Comparison of ENCODE assay signal across 14 cellular contexts in the genomic region with DNA sequence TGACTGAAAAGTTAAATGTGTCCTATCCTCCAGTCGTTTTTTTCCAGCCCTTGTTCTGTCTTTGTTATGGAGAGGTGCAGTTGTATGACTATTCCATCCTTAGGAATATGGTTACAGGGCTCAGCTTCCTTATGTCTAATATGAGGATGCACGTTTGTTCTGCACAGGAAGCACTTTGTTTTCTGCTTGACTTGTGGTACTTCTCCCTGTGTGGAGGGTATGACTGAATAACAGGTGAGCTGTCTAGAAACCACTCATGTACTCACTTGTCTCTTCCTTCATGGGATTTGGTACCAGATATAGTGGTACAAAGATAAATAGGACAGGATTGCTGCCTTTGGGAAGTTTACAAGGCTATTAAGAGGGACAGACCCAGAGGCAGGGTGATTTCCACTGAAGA. TPM values are rescaled to one million over a fixed set of nuclear protein-coding genes. Genes with fewer than 3 reads are reported as not detected.
"Had no signal": no experiment of that assay in that cellular context is flagged by ENCODE, and none has a peak within 500 bp of the region (broad histone marks: within the 10 kb centered on the region; RNA-seq: fewer than 3 reads in every experiment).

No MANE protein-coding gene starts in this region.

- ATAC-seq: left lobe of liver had no signal

- H3K27ac ChIP-seq: pancreas, tibial artery had no signal

- FAIRE-seq: islet of Langerhans, pancreas had no signal

- H3K4me3 Mint-ChIP-seq: activated naive CD4-positive, alpha-beta T cell treated with anti-CD3 and anti-CD28 coated beads, Interleukin-2, amount 10 ng/mL, durations not matched to agents 7 days and 5 days; neural crest cell had no signal

- H3K27ac Mint-ChIP-seq: activated naive CD4-positive, alpha-beta T cell treated with anti-CD3 and anti-CD28 coated beads, Interleukin-2, amount 10 ng/mL, durations not matched to agents 7 days and 5 days; activated T-helper 2 cell treated with anti-CD3 and anti-CD28 coated beads, Interferon-gamma antibody, Interleukin-2, Interleukin-4, amounts not matched to agents 10 μg/mL and 5 μg/mL and 100 μg/mL, durations not matched to agents 14 hours and 24 hours and 36 hours had no signal

- H3K9me3 ChIP-seq: pancreas had no signal

- DNase-seq: activated naive CD4-positive, alpha-beta T cell treated with anti-CD3 and anti-CD28 coated beads, Interleukin-2, amount 10 ng/mL, durations not matched to agents 7 days and 5 days; anterior cingulate cortex; foreskin melanocyte; mesendoderm; pancreas; stimulated activated CD4-positive, alpha-beta T cell treated with anti-CD3 and anti-CD28 coated beads, Interleukin-15, amount 100 ng/mL, for 24 hours; stimulated activated CD4-positive, alpha-beta T cell treated with anti-CD3 and anti-CD28 coated beads, Interleukin-4, amount 100 ng/mL, for 4 hours; T-helper 9 cell; tibial artery had no signal

- H3K27me3 Mint-ChIP-seq: activated naive CD4-positive, alpha-beta T cell treated with anti-CD3 and anti-CD28 coated beads, Interleukin-2, amount 10 ng/mL, durations not matched to agents 7 days and 5 days had no signal

- H3K36me3 ChIP-seq: pancreas had no signal

- H3K4me1 Mint-ChIP-seq: neural crest cell had no signal

- H3K4me1 ChIP-seq: pancreas, tibial artery had no signal

- H3K27me3 ChIP-seq: pancreas, tibial artery had no signal

- H3K4me3 ChIP-seq: pancreas, tibial artery had no signal

RNA-seq across cellular contexts. Expression of a gene that starts 23.3 kb away (rescaled TPM):
- total RNA-seq: activated T-helper 2 cell treated with anti-CD3 and anti-CD28 coated beads, Interferon-gamma antibody, Interleukin-2, Interleukin-4, amounts not matched to agents 10 μg/mL and 5 μg/mL and 100 μg/mL, durations not matched to agents 14 hours and 24 hours and 36 hours; left lobe of liver; neural crest cell; pancreas; skeletal muscle tissue had no signal
- polyA plus RNA-seq: pancreas had no signal

RNA-seq across cellular contexts. Expression of a gene that starts 48.6 kb away (rescaled TPM):
- total RNA-seq: activated T-helper 2 cell treated with anti-CD3 and anti-CD28 coated beads, Interferon-gamma antibody, Interleukin-2, Interleukin-4, amounts not matched to agents 10 μg/mL and 5 μg/mL and 100 μg/mL, durations not matched to agents 14 hours and 24 hours and 36 hours; left lobe of liver; neural crest cell; skeletal muscle tissue had no signal
